ENCODE assay signal across 1 cellular context in the genomic region with DNA sequence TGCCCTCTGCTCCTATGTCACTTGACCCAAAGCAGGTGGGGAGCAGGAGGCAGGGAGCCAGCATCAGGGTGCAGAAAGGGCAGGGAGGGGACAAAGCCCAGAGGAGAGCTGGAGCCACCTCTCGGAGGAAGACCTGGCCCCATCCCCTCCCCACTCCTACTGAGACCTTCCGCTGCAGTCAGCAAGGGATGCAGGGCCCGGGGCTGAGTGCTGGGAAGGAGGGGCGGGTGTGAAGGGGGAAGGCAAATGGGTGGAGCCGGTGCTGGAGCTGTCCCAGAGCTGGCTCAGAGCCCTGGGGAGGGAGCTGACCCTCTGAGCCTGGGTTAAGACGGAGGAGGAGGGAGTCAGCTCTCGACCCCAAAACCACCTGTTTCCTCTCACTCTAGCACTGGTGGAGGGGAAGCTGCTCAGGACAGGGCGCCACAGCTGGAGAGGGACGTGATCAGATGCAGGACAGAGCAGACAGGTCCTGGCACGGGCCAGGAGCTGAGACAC.
TF ChIP-seq lines count a peak whose summit lies in the region.

No MANE protein-coding gene starts in this region.

TF ChIP-seq in GM23338, 12 proteins besides CTCF, POLR2A, EP300 and RAD21 (continued from another document):
- TF ChIP-seq, protein P1, sequence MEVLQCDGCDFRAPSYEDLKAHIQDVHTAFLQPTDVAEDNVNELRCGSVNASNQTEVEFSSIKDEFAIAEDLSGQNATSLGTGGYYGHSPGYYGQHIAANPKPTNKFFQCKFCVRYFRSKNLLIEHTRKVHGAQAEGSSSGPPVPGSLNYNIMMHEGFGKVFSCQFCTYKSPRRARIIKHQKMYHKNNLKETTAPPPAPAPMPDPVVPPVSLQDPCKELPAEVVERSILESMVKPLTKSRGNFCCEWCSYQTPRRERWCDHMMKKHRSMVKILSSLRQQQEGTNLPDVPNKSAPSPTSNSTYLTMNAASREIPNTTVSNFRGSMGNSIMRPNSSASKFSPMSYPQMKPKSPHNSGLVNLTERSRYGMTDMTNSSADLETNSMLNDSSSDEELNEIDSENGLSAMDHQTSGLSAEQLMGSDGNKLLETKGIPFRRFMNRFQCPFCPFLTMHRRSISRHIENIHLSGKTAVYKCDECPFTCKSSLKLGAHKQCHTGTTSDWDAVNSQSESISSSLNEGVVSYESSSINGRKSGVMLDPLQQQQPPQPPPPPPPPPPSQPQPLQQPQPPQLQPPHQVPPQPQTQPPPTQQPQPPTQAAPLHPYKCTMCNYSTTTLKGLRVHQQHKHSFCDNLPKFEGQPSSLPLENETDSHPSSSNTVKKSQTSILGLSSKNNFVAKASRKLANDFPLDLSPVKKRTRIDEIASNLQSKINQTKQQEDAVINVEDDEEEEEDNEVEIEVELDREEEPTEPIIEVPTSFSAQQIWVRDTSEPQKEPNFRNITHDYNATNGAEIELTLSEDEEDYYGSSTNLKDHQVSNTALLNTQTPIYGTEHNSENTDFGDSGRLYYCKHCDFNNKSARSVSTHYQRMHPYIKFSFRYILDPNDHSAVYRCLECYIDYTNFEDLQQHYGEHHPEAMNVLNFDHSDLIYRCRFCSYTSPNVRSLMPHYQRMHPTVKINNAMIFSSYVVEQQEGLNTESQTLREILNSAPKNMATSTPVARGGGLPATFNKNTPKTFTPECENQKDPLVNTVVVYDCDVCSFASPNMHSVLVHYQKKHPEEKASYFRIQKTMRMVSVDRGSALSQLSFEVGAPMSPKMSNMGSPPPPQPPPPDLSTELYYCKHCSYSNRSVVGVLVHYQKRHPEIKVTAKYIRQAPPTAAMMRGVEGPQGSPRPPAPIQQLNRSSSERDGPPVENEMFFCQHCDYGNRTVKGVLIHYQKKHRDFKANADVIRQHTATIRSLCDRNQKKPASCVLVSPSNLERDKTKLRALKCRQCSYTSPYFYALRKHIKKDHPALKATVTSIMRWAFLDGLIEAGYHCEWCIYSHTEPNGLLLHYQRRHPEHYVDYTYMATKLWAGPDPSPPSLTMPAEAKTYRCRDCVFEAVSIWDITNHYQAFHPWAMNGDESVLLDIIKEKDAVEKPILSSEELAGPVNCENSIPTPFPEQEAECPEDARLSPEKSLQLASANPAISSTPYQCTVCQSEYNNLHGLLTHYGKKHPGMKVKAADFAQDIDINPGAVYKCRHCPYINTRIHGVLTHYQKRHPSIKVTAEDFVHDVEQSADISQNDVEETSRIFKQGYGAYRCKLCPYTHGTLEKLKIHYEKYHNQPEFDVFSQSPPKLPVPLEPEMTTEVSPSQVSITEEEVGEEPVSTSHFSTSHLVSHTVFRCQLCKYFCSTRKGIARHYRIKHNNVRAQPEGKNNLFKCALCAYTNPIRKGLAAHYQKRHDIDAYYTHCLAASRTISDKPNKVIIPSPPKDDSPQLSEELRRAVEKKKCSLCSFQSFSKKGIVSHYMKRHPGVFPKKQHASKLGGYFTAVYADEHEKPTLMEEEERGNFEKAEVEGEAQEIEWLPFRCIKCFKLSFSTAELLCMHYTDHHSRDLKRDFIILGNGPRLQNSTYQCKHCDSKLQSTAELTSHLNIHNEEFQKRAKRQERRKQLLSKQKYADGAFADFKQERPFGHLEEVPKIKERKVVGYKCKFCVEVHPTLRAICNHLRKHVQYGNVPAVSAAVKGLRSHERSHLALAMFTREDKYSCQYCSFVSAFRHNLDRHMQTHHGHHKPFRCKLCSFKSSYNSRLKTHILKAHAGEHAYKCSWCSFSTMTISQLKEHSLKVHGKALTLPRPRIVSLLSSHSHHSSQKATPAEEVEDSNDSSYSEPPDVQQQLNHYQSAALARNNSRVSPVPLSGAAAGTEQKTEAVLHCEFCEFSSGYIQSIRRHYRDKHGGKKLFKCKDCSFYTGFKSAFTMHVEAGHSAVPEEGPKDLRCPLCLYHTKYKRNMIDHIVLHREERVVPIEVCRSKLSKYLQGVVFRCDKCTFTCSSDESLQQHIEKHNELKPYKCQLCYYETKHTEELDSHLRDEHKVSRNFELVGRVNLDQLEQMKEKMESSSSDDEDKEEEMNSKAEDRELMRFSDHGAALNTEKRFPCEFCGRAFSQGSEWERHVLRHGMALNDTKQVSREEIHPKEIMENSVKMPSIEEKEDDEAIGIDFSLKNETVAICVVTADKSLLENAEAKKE (CRISPR knock-in tag; IDR thresholded peaks at IDR 0.05) = no peak
- TF ChIP-seq STAT1 (IDR thresholded peaks at IDR 0.05; ENCODE audit: unreplicated experiment) (no peak), EZH2phosphoT487 (IDR thresholded peaks at IDR 0.05; ENCODE audit: unreplicated experiment) (no peak), NANOG (IDR thresholded peaks at IDR 0.05; ENCODE audit: borderline replicate concordance) (no peak), ZNF331 (CRISPR knock-in tag; IDR thresholded peaks at IDR 0.05; ENCODE audit: low read depth) (no peak), JUNB (IDR thresholded peaks at IDR 0.05; ENCODE audit: unreplicated experiment) (no peak), EZH2 (IDR thresholded peaks at IDR 0.05; ENCODE audit: low read depth, unreplicated experiment) (no peak)
- TF ChIP-seq, protein P2, sequence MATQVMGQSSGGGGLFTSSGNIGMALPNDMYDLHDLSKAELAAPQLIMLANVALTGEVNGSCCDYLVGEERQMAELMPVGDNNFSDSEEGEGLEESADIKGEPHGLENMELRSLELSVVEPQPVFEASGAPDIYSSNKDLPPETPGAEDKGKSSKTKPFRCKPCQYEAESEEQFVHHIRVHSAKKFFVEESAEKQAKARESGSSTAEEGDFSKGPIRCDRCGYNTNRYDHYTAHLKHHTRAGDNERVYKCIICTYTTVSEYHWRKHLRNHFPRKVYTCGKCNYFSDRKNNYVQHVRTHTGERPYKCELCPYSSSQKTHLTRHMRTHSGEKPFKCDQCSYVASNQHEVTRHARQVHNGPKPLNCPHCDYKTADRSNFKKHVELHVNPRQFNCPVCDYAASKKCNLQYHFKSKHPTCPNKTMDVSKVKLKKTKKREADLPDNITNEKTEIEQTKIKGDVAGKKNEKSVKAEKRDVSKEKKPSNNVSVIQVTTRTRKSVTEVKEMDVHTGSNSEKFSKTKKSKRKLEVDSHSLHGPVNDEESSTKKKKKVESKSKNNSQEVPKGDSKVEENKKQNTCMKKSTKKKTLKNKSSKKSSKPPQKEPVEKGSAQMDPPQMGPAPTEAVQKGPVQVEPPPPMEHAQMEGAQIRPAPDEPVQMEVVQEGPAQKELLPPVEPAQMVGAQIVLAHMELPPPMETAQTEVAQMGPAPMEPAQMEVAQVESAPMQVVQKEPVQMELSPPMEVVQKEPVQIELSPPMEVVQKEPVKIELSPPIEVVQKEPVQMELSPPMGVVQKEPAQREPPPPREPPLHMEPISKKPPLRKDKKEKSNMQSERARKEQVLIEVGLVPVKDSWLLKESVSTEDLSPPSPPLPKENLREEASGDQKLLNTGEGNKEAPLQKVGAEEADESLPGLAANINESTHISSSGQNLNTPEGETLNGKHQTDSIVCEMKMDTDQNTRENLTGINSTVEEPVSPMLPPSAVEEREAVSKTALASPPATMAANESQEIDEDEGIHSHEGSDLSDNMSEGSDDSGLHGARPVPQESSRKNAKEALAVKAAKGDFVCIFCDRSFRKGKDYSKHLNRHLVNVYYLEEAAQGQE (IDR thresholded peaks at IDR 0.05; ENCODE audit: unreplicated experiment) = no peak
